In the genomic region with DNA sequence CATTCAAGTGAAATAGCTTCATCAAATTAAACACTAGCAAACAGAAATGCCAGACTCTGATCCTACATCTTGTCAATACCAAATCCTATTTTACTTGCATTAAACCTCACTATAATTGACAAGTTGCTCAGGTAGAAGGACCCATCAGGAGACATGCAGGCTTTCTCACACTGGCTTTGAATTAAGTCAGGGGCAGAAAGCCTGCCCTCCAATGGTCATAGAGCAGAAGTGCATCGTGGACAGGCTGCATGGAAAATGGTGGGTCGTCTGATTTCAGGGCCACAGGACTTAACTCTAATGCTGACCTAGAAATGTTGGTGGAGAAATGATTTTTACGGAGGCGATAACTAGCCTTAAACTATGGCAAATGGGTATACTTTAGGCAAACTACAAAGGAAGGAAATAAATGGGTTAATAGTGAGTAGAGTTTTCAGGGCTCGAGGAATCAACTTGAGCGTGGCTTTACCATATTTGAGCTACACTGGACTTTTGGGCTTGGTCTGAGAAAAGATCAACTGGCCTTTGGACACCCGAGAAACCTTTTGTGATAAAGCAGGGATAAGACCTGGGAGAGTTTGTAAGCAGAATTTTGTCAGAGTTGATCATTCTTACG, we compare ENCODE assay signal across 8 cellular contexts.
DNase-seq lines count a peak whose midpoint lies in the region; ATAC-seq and TF ChIP-seq lines count a peak whose summit lies in the region.

No MANE protein-coding gene starts in this region.

- ATAC-seq in left cardiac atrium, result no peak
- ATAC-seq in upper lobe of right lung, result peak; percentile 47
- no peak for ATAC-seq in activated naive CD4-positive, alpha-beta T cell treated with anti-CD3 and anti-CD28 coated beads, Interleukin-2, amount 50 U/mL, for 72 hours

- H3K4me1 ChIP-seq in cardiac muscle cell (ENCODE audit: low read depth), result no peaks in the 10 kb centered on the region
- no peaks in the 10 kb centered on the region for H3K4me1 ChIP-seq in colonic mucosa
- no peaks in the 10 kb centered on the region for H3K4me1 ChIP-seq in upper lobe of right lung

- no peaks in the 10 kb centered on the region for H3K36me3 Mint-ChIP-seq in activated naive CD4-positive, alpha-beta T cell treated with anti-CD3 and anti-CD28 coated beads, Interleukin-2, amount 50 U/mL, for 72 hours

- no peak overlapping the region for H3K9ac ChIP-seq in colonic mucosa (ENCODE audit: low read depth in 2 of 2, low read length in 2 of 2)

- H3K27ac ChIP-seq in cardiac muscle cell (no peak overlapping the region), colonic mucosa (no peak overlapping the region), upper lobe of right lung (no peak overlapping the region)

- peak; percentile 0 to 64 for DNase-seq in cardiac muscle cell (ENCODE audit: low read depth in 1 of 2, low spot score in 1 of 2)
- no peak for DNase-seq in left cardiac atrium
- DNase-seq in HuH-7 (ENCODE audit: low spot score), result peak; percentile 30
- DNase-seq in colonic mucosa, result no peak
- DNase-seq in upper lobe of right lung, result no peak
- no peak for DNase-seq in putamen (ENCODE audit: low spot score)
- no peak for DNase-seq in activated naive CD4-positive, alpha-beta T cell treated with anti-CD3 and anti-CD28 coated beads, Interleukin-2, amount 50 U/mL, for 72 hours (ENCODE audit: low spot score in 2 of 2)
- no peak for DNase-seq in stimulated activated CD4-positive, alpha-beta T cell treated with anti-CD3 and anti-CD28 coated beads, Interleukin-4, amount 100 ng/mL, for 4 hours

- peaks cover 0 to 4% of the 10 kb centered on the region in 2 donors for H3K9me3 Mint-ChIP-seq in activated naive CD4-positive, alpha-beta T cell treated with anti-CD3 and anti-CD28 coated beads, Interleukin-2, amount 50 U/mL, for 72 hours

- intact Hi-C loops in left cardiac atrium (cut with DNase I) (no loop called here), colonic mucosa (cut with DNase I) (no loop called here), upper lobe of right lung (cut with DNase I) (no loop called here)

- no peak overlapping the region for H3K27ac Mint-ChIP-seq in activated naive CD4-positive, alpha-beta T cell treated with anti-CD3 and anti-CD28 coated beads, Interleukin-2, amount 50 U/mL, for 72 hours

- H3K27me3 ChIP-seq in cardiac muscle cell (no peaks in the 10 kb centered on the region), colonic mucosa (no peaks in the 10 kb centered on the region), upper lobe of right lung (no peaks in the 10 kb centered on the region)

- H3K4me3 ChIP-seq in cardiac muscle cell (no peak overlapping the region), colonic mucosa (no peak overlapping the region), upper lobe of right lung (no peak overlapping the region)

- H3K9me3 ChIP-seq in cardiac muscle cell (ENCODE audit: low read depth), result no peaks in the 10 kb centered on the region
- no peaks in the 10 kb centered on the region for H3K9me3 ChIP-seq in colonic mucosa
- no peaks in the 10 kb centered on the region for H3K9me3 ChIP-seq in upper lobe of right lung

- H3K36me3 ChIP-seq in cardiac muscle cell (no peaks in the 10 kb centered on the region), colonic mucosa (no peaks in the 10 kb centered on the region), upper lobe of right lung (no peaks in the 10 kb centered on the region)

- TF ChIP-seq CTCF in cardiac muscle cell (IDR thresholded peaks at IDR 0.05; ENCODE audit: low read depth, low read length), result peak; percentile 26
- peak; percentile 30 for TF ChIP-seq CTCF in colonic mucosa (IDR thresholded peaks at IDR 0.05)
- TF ChIP-seq CTCF in upper lobe of right lung (IDR thresholded peaks at IDR 0.05), result peak; percentile 37

Comparison
In these comparisons a context has a peak if more than half of its experiments do, and no peak if none do; other contexts are left out.
1. DNase-seq: peak in cardiac muscle cell (2 of 2) and HuH-7 (single experiment); none in left cardiac atrium (single experiment), colonic mucosa (single experiment), upper lobe of right lung (single experiment), putamen (single experiment), activated naive CD4-positive, alpha-beta T cell treated with anti-CD3 and anti-CD28 coated beads, Interleukin-2, amount 50 U/mL, for 72 hours (0 of 2) and stimulated activated CD4-positive, alpha-beta T cell treated with anti-CD3 and anti-CD28 coated beads, Interleukin-4, amount 100 ng/mL, for 4 hours (0 of 2).
2. Peak in every context shown above with its lines, with median percentiles within 50 percentile points of each other: CTCF ChIP-seq.